ENCODE assay signal across 14 cellular contexts in genomic region chr13:42985312-42986175, GRCh38. TPM values are rescaled to one million over a fixed set of nuclear protein-coding genes. Genes with fewer than 3 reads are reported as not detected.
DNase-seq lines count a peak whose midpoint lies in the region; ATAC-seq and TF ChIP-seq lines count a peak whose summit lies in the region.
"Had no signal": no experiment of that assay in that cellular context is flagged by ENCODE, and none has a peak within 500 bp of the region (broad histone marks: within the 10 kb centered on the region; RNA-seq: fewer than 3 reads in every experiment).

No MANE protein-coding gene starts in this region.

- H3K4me3 Mint-ChIP-seq in H9 = no peak overlapping the region
- H3K4me3 Mint-ChIP-seq in brain = peak overlapping the region in 2 of 5 experiments; percentile 25 to 34
- no peak overlapping the region for H3K4me3 Mint-ChIP-seq in stimulated activated effector memory CD8-positive, alpha-beta T cell treated with anti-CD3 and anti-CD28 coated beads, Interleukin-12 subunit alpha, Interleukin-12 subunit beta, amount 100 ng/mL, for 72 hours
- H3K4me3 Mint-ChIP-seq: activated CD8-positive, alpha-beta T cell treated with anti-CD3 and anti-CD28 coated beads for 36 hours had no signal

- H2BK120ac ChIP-seq in H9 (ENCODE audit: low read depth, low read length, poor library complexity, severe bottlenecking) = no peak overlapping the region

- H3T11ph ChIP-seq in H9 (ENCODE audit: low read length) = no peak overlapping the region

- H2BK20ac ChIP-seq in H9 (ENCODE audit: low read depth, low read length, poor library complexity, severe bottlenecking) = no peak overlapping the region

- no peaks in the 10 kb centered on the region for H3K9me3 ChIP-seq in H9 (ENCODE audit: control insufficient read depth, low read depth, low read length)
- H3K9me3 ChIP-seq: thoracic aorta had no signal

- H3K4me2 ChIP-seq in H9 (ENCODE audit: insufficient read depth, insufficient read length, low read length) = no peak overlapping the region

- H2AFZ ChIP-seq in H9 (ENCODE audit: low read length) = no peak overlapping the region

- peaks cover 3% of the 10 kb centered on the region; the same call in 1 of the 2 replicates for H3K4me1 ChIP-seq in H9 (ENCODE audit: insufficient read depth, low read length)

- H4K5ac ChIP-seq in H9 (ENCODE audit: insufficient read length, low read depth, low read length) = no peak overlapping the region

- no peaks in the 10 kb centered on the region for H4K20me1 ChIP-seq in H9 (ENCODE audit: control insufficient read depth, insufficient read depth, insufficient read length)

- no peaks in the 10 kb centered on the region for H3K79me2 ChIP-seq in H9 (ENCODE audit: insufficient read depth, low read length)

- peak; percentile 32 for DNase-seq in H9
- DNase-seq in left lobe of liver (ENCODE audit: low spot score) = peak; percentile 80
- peak in 1 of 2 donors; percentile 40 for DNase-seq in stimulated activated effector memory CD8-positive, alpha-beta T cell treated with anti-CD3 and anti-CD28 coated beads, Interleukin-12 subunit alpha, Interleukin-12 subunit beta, amount 100 ng/mL, for 72 hours (ENCODE audit: low spot score in 2 of 2)
- no peak for DNase-seq in germinal center (ENCODE audit: low spot score)
- DNase-seq in pons (ENCODE audit: low spot score) = no peak
- DNase-seq: activated CD8-positive, alpha-beta T cell treated with anti-CD3 and anti-CD28 coated beads for 36 hours; DMS79; effector memory CD4-positive, alpha-beta T cell; NCI-H510A treated with DMSO at 0.1 percent for 48 hours; occipital lobe had no signal

- H3K27ac Mint-ChIP-seq in H9 (peak overlapping the region in 2 of 3 experiments; percentile 60 to 88; a peak in 4 of 7 replicates), brain (peak overlapping the region in 3 of 5 experiments; percentile 38 to 78 (median 78))
- no peak overlapping the region for H3K27ac Mint-ChIP-seq in stimulated activated effector memory CD8-positive, alpha-beta T cell treated with anti-CD3 and anti-CD28 coated beads, Interleukin-12 subunit alpha, Interleukin-12 subunit beta, amount 100 ng/mL, for 72 hours
- H3K27ac Mint-ChIP-seq: activated CD8-positive, alpha-beta T cell treated with anti-CD3 and anti-CD28 coated beads for 36 hours had no signal

- H4K8ac ChIP-seq in H9 (replicated peaks; ENCODE audit: insufficient read length, low read depth, low read length) = no peak overlapping the region

- H3K14ac ChIP-seq in H9 (ENCODE audit: insufficient read depth, low read length) = no peak overlapping the region

- H3K27me3 ChIP-seq in H9 (ENCODE audit: insufficient read depth, low read length) = no peaks in the 10 kb centered on the region

- no peak overlapping the region for H2BK5ac ChIP-seq in H9 (ENCODE audit: insufficient read length, low read length)

- H3K79me1 ChIP-seq in H9 (ENCODE audit: insufficient read depth, low read depth, low read length, poor library complexity, severe bottlenecking) = no peaks in the 10 kb centered on the region

- ATAC-seq in left lobe of liver (peak; percentile 97), GM18868 (IDR thresholded peaks at IDR 0.05; ENCODE audit: unreplicated experiment) (no peak)
- ATAC-seq in stimulated activated effector memory CD8-positive, alpha-beta T cell treated with anti-CD3 and anti-CD28 coated beads, Interleukin-12 subunit alpha, Interleukin-12 subunit beta, amount 100 ng/mL, for 72 hours = peak; percentile 47
- ATAC-seq: activated CD8-positive, alpha-beta T cell treated with anti-CD3 and anti-CD28 coated beads for 36 hours had no signal

- no peak overlapping the region for H3K18ac ChIP-seq in H9 (ENCODE audit: insufficient read length, low read depth, low read length)

- H3K4ac ChIP-seq in H9 (ENCODE audit: low read depth, low read length) = no peak overlapping the region

- H3K36me3 Mint-ChIP-seq in H9 (ENCODE audit: insufficient read depth in 1 of 3, low read depth in 3 of 3) = no peaks in the 10 kb centered on the region
- H3K36me3 Mint-ChIP-seq in brain = no peaks in the 10 kb centered on the region
- peaks cover 8% of the 10 kb centered on the region for H3K36me3 Mint-ChIP-seq in stimulated activated effector memory CD8-positive, alpha-beta T cell treated with anti-CD3 and anti-CD28 coated beads, Interleukin-12 subunit alpha, Interleukin-12 subunit beta, amount 100 ng/mL, for 72 hours

- H3K27ac ChIP-seq in H9 (ENCODE audit: insufficient read length, low read depth, low read length) = no peak overlapping the region
- H3K27ac ChIP-seq: thoracic aorta had no signal

- H3K23ac ChIP-seq in H9 (ENCODE audit: insufficient read length, low read depth, low read length) = no peak overlapping the region

- H2AK5ac ChIP-seq in H9 (ENCODE audit: insufficient read length, low read length) = no peak overlapping the region

- H2BK12ac ChIP-seq in H9 (ENCODE audit: insufficient read length, low read depth, low read length) = no peak overlapping the region

- H3K56ac ChIP-seq in H9 (ENCODE audit: insufficient read length, low read depth, low read length) = no peak overlapping the region

- H3K4me1 Mint-ChIP-seq in H9 (peaks cover 29 to 36% of the 10 kb centered on the region in 2 experiments), brain (peaks cover 22% of the 10 kb centered on the region)
- H3K4me1 Mint-ChIP-seq in stimulated activated effector memory CD8-positive, alpha-beta T cell treated with anti-CD3 and anti-CD28 coated beads, Interleukin-12 subunit alpha, Interleukin-12 subunit beta, amount 100 ng/mL, for 72 hours = peaks cover 18% of the 10 kb centered on the region

- no peak overlapping the region for H3K9ac ChIP-seq in H9 (ENCODE audit: extremely low read depth, insufficient read length, low read length)

- WGBS in H9 (ENCODE audit: extremely low coverage, insufficient read length, low lambda C conversion rate) = no CpG with 5 or more reads among the region's 8 CpGs

- H3K27me3 Mint-ChIP-seq in H9 (ENCODE audit: low read depth) = no peaks in the 10 kb centered on the region
- H3K27me3 Mint-ChIP-seq in brain = peaks cover 3% of the 10 kb centered on the region
- H3K27me3 Mint-ChIP-seq: activated CD8-positive, alpha-beta T cell treated with anti-CD3 and anti-CD28 coated beads for 36 hours had no signal

- no peak overlapping the region for H4K91ac ChIP-seq in H9 (ENCODE audit: insufficient read length, low read depth, low read length)

- TF ChIP-seq CTCF in H9 (conservative IDR thresholded peaks at IDR 0.05) (no peak), brain (conservative IDR thresholded peaks at IDR 0.05) (no peak)

- H3K23me2 ChIP-seq in H9 (ENCODE audit: insufficient read length, low read depth, low read length, poor library complexity, severe bottlenecking) = no peaks in the 10 kb centered on the region

- H3K9me3 Mint-ChIP-seq in H9 (no peaks in the 10 kb centered on the region), brain (no peaks in the 10 kb centered on the region)
- H3K9me3 Mint-ChIP-seq in stimulated activated effector memory CD8-positive, alpha-beta T cell treated with anti-CD3 and anti-CD28 coated beads, Interleukin-12 subunit alpha, Interleukin-12 subunit beta, amount 100 ng/mL, for 72 hours = no peaks in the 10 kb centered on the region
- H3K9me3 Mint-ChIP-seq: activated CD8-positive, alpha-beta T cell treated with anti-CD3 and anti-CD28 coated beads for 36 hours had no signal

- H2BK15ac ChIP-seq in H9 (ENCODE audit: low read depth, low read length) = no peak overlapping the region

RNA-seq across cellular contexts. Expression of gene EPSTI1, which starts 6.5 kb away (rescaled TPM):
- total RNA-seq in H9 (2021) (0.70 and 1.3 TPM in 2 replicates), left lobe of liver (2.1 TPM)
- polyA plus RNA-seq in brain (ENCODE audit: insufficient read depth, low read depth, low replicate concordance) = 1.4 TPM
- total RNA-seq: SK-MEL-5 had no signal

RNA-seq across cellular contexts. Expression of gene DNAJC15, which starts 37.8 kb away (rescaled TPM):
- total RNA-seq in H9 (2021) = 12.2 and 13.4 TPM in 2 replicates
- polyA plus RNA-seq in brain (ENCODE audit: insufficient read depth, low read depth, low replicate concordance) = 4.0 TPM
- 9.2 TPM for total RNA-seq in left lobe of liver

Comparison
In these comparisons a context has a peak if more than half of its experiments do, and no peak if none do; other contexts are left out.
1. DNase-seq: peak in H9 (single experiment) and left lobe of liver (single experiment); none in germinal center (single experiment) and pons (single experiment).